Comparison of ENCODE assay signal across 18 cellular contexts in genomic region chr11:130161441-130161840, GRCh38.
DNase-seq lines count a peak whose midpoint lies in the region; ATAC-seq lines count a peak whose summit lies in the region.
"Had no signal": no experiment of that assay in that cellular context is flagged by ENCODE, and none has a peak within 500 bp of the region (broad histone marks: within the 10 kb centered on the region; RNA-seq: fewer than 3 reads in every experiment).

No MANE protein-coding gene starts in this region.

- H3K9ac ChIP-seq in iPS-15b (ENCODE audit: low read depth, low read length): peak overlapping the region; percentile 10

- H3K4me1 ChIP-seq in iPS-15b (ENCODE audit: control insufficient read depth, insufficient read depth, low read length): peaks cover 11% of the 10 kb centered on the region

- no peaks in the 10 kb centered on the region for H3K36me3 ChIP-seq in iPS-15b (ENCODE audit: control insufficient read depth, insufficient read depth, low read length)

- peak overlapping the region in 8 of 21 experiments; percentile 73 to 94 (median 90) for H3K27ac ChIP-seq in skin epidermis
- H3K27ac ChIP-seq: 22Rv1 had no signal

- peaks cover 43% of the 10 kb centered on the region for H3K27me3 ChIP-seq in iPS-15b (ENCODE audit: control insufficient read depth, insufficient read depth, low read length)

- ATAC-seq in HG03432 (IDR thresholded peaks at IDR 0.05; ENCODE audit: unreplicated experiment) (no peak), GM19397 (IDR thresholded peaks at IDR 0.05; ENCODE audit: unreplicated experiment) (no peak)
- ATAC-seq: CD8-positive, alpha-beta T cell; naive thymus-derived CD8-positive, alpha-beta T cell; sciatic nerve had no signal

- DNase-seq in DMS79 treated with DMSO at 0.1 percent for 48 hours (lab: John Stamatoyannopoulos, UW) (peak; percentile 32), DMS79 (lab: John Stamatoyannopoulos, UW) (no peak), RPMI8226 (peak; percentile 58), NCI-H2107 (lab: John Stamatoyannopoulos, UW) (no peak)
- DNase-seq: activated CD8-positive, alpha-beta memory T cell treated with anti-CD3 and anti-CD28 coated beads for 24 hours; CD8-positive, alpha-beta T cell; IMR-90; kidney glomerular epithelial cell; naive thymus-derived CD8-positive, alpha-beta T cell; NCI-H1436; NCI-H774; SHP77 had no signal

- H3K9me3 ChIP-seq in iPS-15b (ENCODE audit: control insufficient read depth, insufficient read depth, low read length): no peaks in the 10 kb centered on the region

- peak overlapping the region; percentile 55 for H3K4me3 ChIP-seq in iPS-15b (ENCODE audit: low read depth, low read length)
- H3K4me3 ChIP-seq in skin epidermis: peak overlapping the region; percentile 38 to 71 (median 50)

Comparison
In these comparisons a context has a peak if more than half of its experiments do, and no peak if none do; other contexts are left out.
1. DNase-seq: peak in DMS79 treated with DMSO at 0.1 percent for 48 hours (single experiment) and RPMI8226 (single experiment); none in DMS79 (single experiment) and NCI-H2107 (single experiment).